11 cellular contexts compared by ENCODE assay signal in the genomic region with DNA sequence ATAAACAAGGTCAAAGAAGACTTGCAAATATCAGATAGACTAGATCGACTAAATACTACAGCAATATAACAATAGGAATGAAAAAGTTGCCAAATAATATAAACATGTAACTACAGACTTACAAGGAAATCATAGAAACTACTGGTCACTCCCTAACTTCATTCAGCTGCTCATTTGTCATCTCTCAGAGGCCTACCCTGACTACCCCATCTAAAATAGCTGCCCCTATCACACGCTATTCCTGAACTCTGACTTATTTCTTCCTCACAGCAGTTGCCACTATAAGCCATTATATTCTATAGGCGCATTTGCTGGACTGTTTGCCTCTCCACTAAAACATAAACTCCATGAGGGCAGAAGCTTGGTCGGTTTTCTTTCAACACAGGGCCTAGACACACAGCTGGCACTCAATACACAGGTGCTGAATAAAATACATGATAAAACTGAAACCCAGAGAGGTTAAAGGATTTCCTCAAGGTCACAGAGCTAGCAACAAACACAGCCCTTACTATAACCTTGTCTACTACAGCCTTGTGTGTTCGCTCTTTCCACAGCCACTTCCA. TPM values are rescaled to one million over a fixed set of nuclear protein-coding genes. Genes with fewer than 3 reads are reported as not detected.
A peak's percentile ranks its signal among the peaks of the same experiment; 100 is the strongest.
DNase-seq lines count a peak whose midpoint lies in the region; ATAC-seq and TF ChIP-seq lines count a peak whose summit lies in the region.
"Had no signal": no experiment of that assay in that cellular context is flagged by ENCODE, and none has a peak within 500 bp of the region (broad histone marks: within the 10 kb centered on the region; RNA-seq: fewer than 3 reads in every experiment).

No MANE protein-coding gene starts in this region.

- H3K27me3 Mint-ChIP-seq in activated T-helper 17 cell treated with anti-CD3 and anti-CD28 coated beads, Interleukin-2, amount 50 U/mL, for 72 hours = no peaks in the 10 kb centered on the region

- no peak overlapping the region for H3K27ac Mint-ChIP-seq in activated T-helper 17 cell treated with anti-CD3 and anti-CD28 coated beads, Interleukin-2, amount 50 U/mL, for 72 hours

- H3K4me1 Mint-ChIP-seq in activated T-helper 17 cell treated with anti-CD3 and anti-CD28 coated beads, Interleukin-2, amount 50 U/mL, for 72 hours = peaks cover 41% of the 10 kb centered on the region

- no peak for TF ChIP-seq CTCF in cardiac muscle cell (IDR thresholded peaks at IDR 0.05; ENCODE audit: low read depth, low read length)
- no peak for TF ChIP-seq CTCF in tibial artery (IDR thresholded peaks at IDR 0.05)

- H3K36me3 ChIP-seq in cardiac muscle cell (no peaks in the 10 kb centered on the region), iPS-18a (ENCODE audit: control insufficient read depth, low read depth, low read length) (no peaks in the 10 kb centered on the region), tibial artery (no peaks in the 10 kb centered on the region)

- peaks cover 9% of the 10 kb centered on the region for H3K36me3 Mint-ChIP-seq in activated T-helper 17 cell treated with anti-CD3 and anti-CD28 coated beads, Interleukin-2, amount 50 U/mL, for 72 hours (ENCODE audit: low read depth)

- DNase-seq in cardiac muscle cell (ENCODE audit: low read depth in 1 of 2, low spot score in 1 of 2) (no peak), Right ventricle myocardium superior (no peak), tibial artery (no peak), NOMO-1 treated with DMSO at 0.1 percent for 48 hours (lab: John Stamatoyannopoulos, UW; ENCODE audit: unreplicated experiment) (no peak), NCI-H128 (lab: John Stamatoyannopoulos, UW; ENCODE audit: unreplicated experiment) (no peak)
- DNase-seq: activated CD4-positive, alpha-beta T cell treated with anti-CD3 and anti-CD28 coated beads for 1 hour; NCI-H1048; stimulated activated CD4-positive, alpha-beta T cell treated with anti-CD3 and anti-CD28 coated beads, Interleukin-12 subunit alpha, Interleukin-12 subunit beta, amount 100 ng/mL, for 4 hours had no signal

- intact Hi-C loops in Right ventricle myocardium superior (cut with DNase I) (no loop called here), tibial artery (cut with DNase I; ENCODE audit: low total_unique reads) (no loop called here)

- no peaks in the 10 kb centered on the region for H3K9me3 Mint-ChIP-seq in activated T-helper 17 cell treated with anti-CD3 and anti-CD28 coated beads, Interleukin-2, amount 50 U/mL, for 72 hours

- H3K9ac ChIP-seq in iPS-18a (ENCODE audit: low read length) = no peak overlapping the region

- H3K27me3 ChIP-seq in cardiac muscle cell (no peaks in the 10 kb centered on the region), iPS-18a (ENCODE audit: control insufficient read depth, insufficient read depth, low read length) (peaks cover 11% of the 10 kb centered on the region), tibial artery (no peaks in the 10 kb centered on the region)

- no peak for ATAC-seq in Right ventricle myocardium superior (ENCODE audit: poor library complexity)
- ATAC-seq in activated T-helper 17 cell treated with anti-CD3 and anti-CD28 coated beads, Interleukin-2, amount 50 U/mL, for 72 hours (replicated peaks) = no peak
- ATAC-seq in GM21825 (IDR thresholded peaks at IDR 0.05; ENCODE audit: unreplicated experiment) = no peak

- H3K4me1 ChIP-seq in cardiac muscle cell (ENCODE audit: low read depth) (peaks cover 14% of the 10 kb centered on the region), iPS-18a (ENCODE audit: control insufficient read depth, low read depth, low read length) (peaks cover 45% of the 10 kb centered on the region), tibial artery (peaks cover 0 to 13% (median 7%) of the 10 kb centered on the region in 4 donors)

- H3K4me3 Mint-ChIP-seq in activated T-helper 17 cell treated with anti-CD3 and anti-CD28 coated beads, Interleukin-2, amount 50 U/mL, for 72 hours = peak overlapping the region; percentile 98

- H3K4me3 ChIP-seq in cardiac muscle cell (peak overlapping the region; percentile 70), iPS-18a (ENCODE audit: low read length) (peak overlapping the region; percentile 73), tibial artery (peak overlapping the region; percentile 94 to 100)

- H3K27ac ChIP-seq in cardiac muscle cell (peak overlapping the region; percentile 89), iPS-18a (ENCODE audit: low read length) (no peak overlapping the region), tibial artery (peak overlapping the region; percentile 85 to 93)

- no peaks in the 10 kb centered on the region for H3K9me3 ChIP-seq in cardiac muscle cell (ENCODE audit: low read depth)
- H3K9me3 ChIP-seq in iPS-18a (ENCODE audit: control insufficient read depth, low read depth, low read length) = no peaks in the 10 kb centered on the region
- no peaks in the 10 kb centered on the region for H3K9me3 ChIP-seq in tibial artery

RNA-seq across cellular contexts. Expression of a gene that starts 1.8 kb away (rescaled TPM):
- total RNA-seq in cardiac muscle cell (16.3 and 19.5 TPM in 2 replicates), Right ventricle myocardium superior (38.6 TPM)
- polyA plus RNA-seq in cardiac muscle cell = 8.7 and 11.4 TPM in 2 replicates
- total RNA-seq in activated T-helper 17 cell treated with anti-CD3 and anti-CD28 coated beads, Interleukin-2, amount 50 U/mL, for 72 hours = 10 to 100 TPM; 25.5 to 29.6 TPM
